16 cellular contexts compared by ENCODE assay signal in genomic region chr16:68401871-68402747, GRCh38. TPM values are rescaled to one million over a fixed set of nuclear protein-coding genes. Genes with fewer than 3 reads are reported as not detected.
A peak's percentile ranks its signal among the peaks of the same experiment; 100 is the strongest.
DNase-seq lines count a peak whose midpoint lies in the region; ATAC-seq, FAIRE-seq and TF ChIP-seq lines count a peak whose summit lies in the region.
"Had no signal": no experiment of that assay in that cellular context is flagged by ENCODE, and none has a peak within 500 bp of the region (broad histone marks: within the 10 kb centered on the region; RNA-seq: fewer than 3 reads in every experiment).

No MANE protein-coding gene starts in this region.

- H4K20me1 ChIP-seq in H1 (replicated peaks in 1 of 2; ENCODE audit: control insufficient read depth in 1 of 2, insufficient read depth in 2 of 2, low read length in 2 of 2): peaks cover 0 to 2% of the 10 kb centered on the region in 2 experiments

- H3K9me3 Mint-ChIP-seq in activated CD8-positive, alpha-beta memory T cell treated with anti-CD3 and anti-CD28 coated beads, Interleukin-2, amount 10 ng/mL, durations not matched to agents 7 days and 5 days (ENCODE audit: low read depth): no peaks in the 10 kb centered on the region
- H3K9me3 Mint-ChIP-seq in CD14-positive monocyte: no peaks in the 10 kb centered on the region
- H3K9me3 Mint-ChIP-seq in activated T-helper 1 cell treated with anti-CD3 and anti-CD28 coated beads, Interleukin-12 subunit alpha, Interleukin-12 subunit beta, Interleukin-2, Interleukin-4 antibody, amounts not matched to agents 30 ng/mL and 10 ng/mL and 1 ng/mL, durations not matched to agents 14 hours and 24 hours and 36 hours: no peaks in the 10 kb centered on the region

- no peak for TF ChIP-seq EP300 in H1 (IDR thresholded peaks at IDR 0.05; ENCODE audit: borderline replicate concordance in 1 of 2, low read depth in 2 of 2, low read length in 2 of 2)

- H4K5ac ChIP-seq in H1 (ENCODE audit: insufficient read length, low read depth, low read length): no peak overlapping the region

- H3K56ac ChIP-seq in H1 (replicated peaks; ENCODE audit: insufficient read length, low read depth, low read length): no peak overlapping the region

- peaks cover 21% of the 10 kb centered on the region for H3K27me3 Mint-ChIP-seq in activated CD8-positive, alpha-beta memory T cell treated with anti-CD3 and anti-CD28 coated beads, Interleukin-2, amount 10 ng/mL, durations not matched to agents 7 days and 5 days
- H3K27me3 Mint-ChIP-seq in CD14-positive monocyte (ENCODE audit: low read depth in 3 of 3): peaks cover 0 to 9% (median 4%) of the 10 kb centered on the region in 3 donors
- H3K27me3 Mint-ChIP-seq in activated T-helper 1 cell treated with anti-CD3 and anti-CD28 coated beads, Interleukin-12 subunit alpha, Interleukin-12 subunit beta, Interleukin-2, Interleukin-4 antibody, amounts not matched to agents 30 ng/mL and 10 ng/mL and 1 ng/mL, durations not matched to agents 14 hours and 24 hours and 36 hours (ENCODE audit: insufficient read depth): peaks cover 10% of the 10 kb centered on the region

- peaks cover 0 to 11% (median 6%) of the 10 kb centered on the region in 4 experiments for H3K4me1 ChIP-seq in H1 (replicated peaks in 1 of 4; ENCODE audit: control insufficient read depth in 3 of 4, insufficient read depth in 4 of 4, low read length in 3 of 4)
- no peaks in the 10 kb centered on the region for H3K4me1 ChIP-seq in spleen
- H3K4me1 ChIP-seq: heart right ventricle had no signal

- H3K4me3 ChIP-seq in H1 (ENCODE audit: extremely low read depth in 1 of 4, insufficient read depth in 2 of 4, low read depth in 3 of 4, low read length in 4 of 4): no peak overlapping the region
- no peak overlapping the region for H3K4me3 ChIP-seq in spleen
- H3K4me3 ChIP-seq: heart right ventricle, vagina had no signal

- no peak overlapping the region for H2BK15ac ChIP-seq in H1 (ENCODE audit: low read length)

- H3K4me1 Mint-ChIP-seq in activated CD8-positive, alpha-beta memory T cell treated with anti-CD3 and anti-CD28 coated beads, Interleukin-2, amount 10 ng/mL, durations not matched to agents 7 days and 5 days: peaks cover 25% of the 10 kb centered on the region
- no peaks in the 10 kb centered on the region for H3K4me1 Mint-ChIP-seq in CD14-positive monocyte
- peaks cover 13% of the 10 kb centered on the region for H3K4me1 Mint-ChIP-seq in activated T-helper 1 cell treated with anti-CD3 and anti-CD28 coated beads, Interleukin-12 subunit alpha, Interleukin-12 subunit beta, Interleukin-2, Interleukin-4 antibody, amounts not matched to agents 30 ng/mL and 10 ng/mL and 1 ng/mL, durations not matched to agents 14 hours and 24 hours and 36 hours (ENCODE audit: low read depth)

- peak; percentile 44 for ATAC-seq in activated CD8-positive, alpha-beta memory T cell treated with anti-CD3 and anti-CD28 coated beads, Interleukin-2, amount 10 ng/mL, durations not matched to agents 7 days and 5 days
- no peak for ATAC-seq in HG03520 (IDR thresholded peaks at IDR 0.05; ENCODE audit: unreplicated experiment)
- ATAC-seq: heart right ventricle had no signal

- H3K27ac Mint-ChIP-seq in activated CD8-positive, alpha-beta memory T cell treated with anti-CD3 and anti-CD28 coated beads, Interleukin-2, amount 10 ng/mL, durations not matched to agents 7 days and 5 days: no peak overlapping the region
- peak overlapping the region in 1 of 7 donors; percentile 31 for H3K27ac Mint-ChIP-seq in CD14-positive monocyte
- no peak overlapping the region for H3K27ac Mint-ChIP-seq in activated T-helper 1 cell treated with anti-CD3 and anti-CD28 coated beads, Interleukin-12 subunit alpha, Interleukin-12 subunit beta, Interleukin-2, Interleukin-4 antibody, amounts not matched to agents 30 ng/mL and 10 ng/mL and 1 ng/mL, durations not matched to agents 14 hours and 24 hours and 36 hours

- CTCF ChIA-PET in activated CD8-positive, alpha-beta memory T cell treated with anti-CD3 and anti-CD28 coated beads, Interleukin-2, amount 10 ng/mL, durations not matched to agents 7 days and 5 days (lab: Charles Lee): interaction anchor here (9.4 kb wide), 1 partner anchor 15 kb away, joined by 45 read pairs; no protein-coding TSS in a partner anchor
- CTCF ChIA-PET in H1 (lab: Charles Lee; ENCODE audit: partially characterized antibody): interaction anchor here (1.0 to 5.8 kb wide), 3 partner anchors 16 to 119 kb away, joined by 3 to 26 read pairs (median 5); no protein-coding TSS in a partner anchor

- H3K4me2 ChIP-seq in H1 (ENCODE audit: insufficient read depth in 1 of 2, low read depth in 2 of 2, low read length in 2 of 2): no peak overlapping the region

- POLR2A ChIA-PET in H1 (lab: Charles Lee; ENCODE audit: partially characterized antibody): interaction anchor here (1.2 kb wide), 1 partner anchor 11 kb away, joined by 3 read pairs; no protein-coding TSS in a partner anchor

- no peak overlapping the region for H3K23ac ChIP-seq in H1 (ENCODE audit: insufficient read length)

- no peak overlapping the region for H3K27ac ChIP-seq in H1 (ENCODE audit: low read depth, low read length)
- no peak overlapping the region for H3K27ac ChIP-seq in spleen
- H3K27ac ChIP-seq: heart right ventricle, vagina had no signal

- DNase-seq in activated CD8-positive, alpha-beta memory T cell treated with anti-CD3 and anti-CD28 coated beads, Interleukin-2, amount 10 ng/mL, durations not matched to agents 7 days and 5 days: no peak
- no peak for DNase-seq in activated CD8-positive, alpha-beta memory T cell treated with anti-CD3 and anti-CD28 coated beads, Interleukin-2, amount 50 U/mL, for 48 hours
- DNase-seq in NOMO-1 (lab: John Stamatoyannopoulos, UW; ENCODE audit: unreplicated experiment in 2 of 2) (peak; percentile 28 to 33), H1 (ENCODE audit: low read depth in 1 of 2, low spot score in 2 of 2) (no peak), spleen (peak; percentile 31), CD14-positive monocyte (ENCODE audit: low spot score) (no peak)
- no peak for DNase-seq in activated T-helper 1 cell treated with anti-CD3 and anti-CD28 coated beads, Interleukin-12 subunit alpha, Interleukin-12 subunit beta, Interleukin-2, Interleukin-4 antibody, amounts not matched to agents 30 ng/mL and 10 ng/mL and 1 ng/mL, durations not matched to agents 14 hours and 24 hours and 36 hours (ENCODE audit: low spot score)
- DNase-seq: activated CD8-positive, alpha-beta memory T cell treated with anti-CD3 and anti-CD28 coated beads, Interleukin-2, amount 50 U/mL, for 4 hours; GF-D8; heart right ventricle; NCI-H774; T-helper 2 cell had no signal

- H2BK120ac ChIP-seq in H1 (replicated peaks; ENCODE audit: low read depth, low read length): no peak overlapping the region

- no peak overlapping the region for H2AFZ ChIP-seq in H1 (ENCODE audit: low read length)

- WGBS in H1 (ENCODE audit: extremely low coverage in 1 of 2, insufficient coverage in 1 of 2, insufficient read length in 1 of 2, insufficient replicate concordance in 2 of 2, low coverage in 1 of 2, low lambda C conversion rate in 2 of 2, missing lambda C conversion rate in 1 of 2), 2 experiments: 82% methylated on average over 13 of the region's 13 CpGs; no CpG with 5 or more reads in 1 of the 2 experiments
- WGBS in spleen, 5 donors: 74 to 82% (median 79%) methylated on average over 13 of the region's 13 CpGs

- H3K79me2 ChIP-seq in H1 (ENCODE audit: control insufficient read depth in 1 of 2, insufficient read depth in 2 of 2, low read length in 2 of 2): no peaks in the 10 kb centered on the region

- no peaks in the 10 kb centered on the region for H3K36me3 Mint-ChIP-seq in activated CD8-positive, alpha-beta memory T cell treated with anti-CD3 and anti-CD28 coated beads, Interleukin-2, amount 10 ng/mL, durations not matched to agents 7 days and 5 days
- no peaks in the 10 kb centered on the region for H3K36me3 Mint-ChIP-seq in CD14-positive monocyte
- H3K36me3 Mint-ChIP-seq in activated T-helper 1 cell treated with anti-CD3 and anti-CD28 coated beads, Interleukin-12 subunit alpha, Interleukin-12 subunit beta, Interleukin-2, Interleukin-4 antibody, amounts not matched to agents 30 ng/mL and 10 ng/mL and 1 ng/mL, durations not matched to agents 14 hours and 24 hours and 36 hours (ENCODE audit: low read depth): no peaks in the 10 kb centered on the region

- no peak overlapping the region for H2BK5ac ChIP-seq in H1 (ENCODE audit: low read depth, low read length)

- H3K18ac ChIP-seq in H1 (ENCODE audit: extremely low read depth, low read length): no peak overlapping the region

- H4K8ac ChIP-seq in H1 (ENCODE audit: extremely low read depth, insufficient read depth, low read length): no peak overlapping the region

- no peaks in the 10 kb centered on the region for H3K79me1 ChIP-seq in H1 (ENCODE audit: low read depth, low read length)

- TF ChIP-seq CTCF in H1 (IDR thresholded peaks at IDR 0.05; ENCODE audit: control extremely low read depth in 1 of 3, insufficient read depth in 1 of 3, low read depth in 1 of 3, low read length in 3 of 3) (no peak), spleen (IDR thresholded peaks at IDR 0.05 in 8 of 11, conservative IDR thresholded peaks at IDR 0.05 in 3 of 11) (no peak), CD14-positive monocyte (IDR thresholded peaks at IDR 0.05) (no peak)

- FAIRE-seq in H1 (lab: Jason Lieb, UNC): peak; percentile 7
- FAIRE-seq: colon had no signal

- H3K14ac ChIP-seq in H1 (ENCODE audit: insufficient read length): no peak overlapping the region

- H3K36me3 ChIP-seq in H1 (ENCODE audit: control insufficient read depth in 2 of 4, insufficient read depth in 4 of 4, low read length in 3 of 4) (no peaks in the 10 kb centered on the region), spleen (no peaks in the 10 kb centered on the region)
- H3K36me3 ChIP-seq: heart right ventricle, vagina had no signal

- H3K9me3 ChIP-seq in H1 (ENCODE audit: insufficient read depth in 2 of 2, low read depth in 1 of 2, low read length in 1 of 2): no peaks in the 10 kb centered on the region
- H3K9me3 ChIP-seq in spleen: no peaks in the 10 kb centered on the region
- H3K9me3 ChIP-seq: heart right ventricle, vagina had no signal

- no peak for TF ChIP-seq POLR2A in H1 (IDR thresholded peaks at IDR 0.05; ENCODE audit: control extremely low read depth in 1 of 2, low read depth in 2 of 2, low read length in 2 of 2)
- no peak for TF ChIP-seq POLR2A in spleen (IDR thresholded peaks at IDR 0.05)

- no peak overlapping the region for H2AK5ac ChIP-seq in H1 (ENCODE audit: low read depth, low read length)

- H3K4ac ChIP-seq in H1 (replicated peaks; ENCODE audit: insufficient read length, low read depth, low read length): no peak overlapping the region

- H2BK20ac ChIP-seq in H1 (ENCODE audit: low read length): no peak overlapping the region

- H4K91ac ChIP-seq in H1 (replicated peaks; ENCODE audit: insufficient read length, low read length): no peak overlapping the region

- H3K27me3 ChIP-seq in H1 (replicated peaks in 1 of 4; ENCODE audit: control insufficient read depth in 3 of 4, extremely low read depth in 1 of 4, insufficient read depth in 3 of 4, low read length in 3 of 4): no peaks in the 10 kb centered on the region; a peak in 1 of 7 replicates
- H3K27me3 ChIP-seq in spleen (replicated peaks in 1 of 7): peaks cover 0 to 5% (median 0%) of the 10 kb centered on the region in 7 donors
- H3K27me3 ChIP-seq: vagina had no signal

- H3K4me3 Mint-ChIP-seq in activated CD8-positive, alpha-beta memory T cell treated with anti-CD3 and anti-CD28 coated beads, Interleukin-2, amount 10 ng/mL, durations not matched to agents 7 days and 5 days: no peak overlapping the region
- H3K4me3 Mint-ChIP-seq in CD14-positive monocyte: no peak overlapping the region
- no peak overlapping the region for H3K4me3 Mint-ChIP-seq in activated T-helper 1 cell treated with anti-CD3 and anti-CD28 coated beads, Interleukin-12 subunit alpha, Interleukin-12 subunit beta, Interleukin-2, Interleukin-4 antibody, amounts not matched to agents 30 ng/mL and 10 ng/mL and 1 ng/mL, durations not matched to agents 14 hours and 24 hours and 36 hours

- no peak for TF ChIP-seq RAD21 in H1 (IDR thresholded peaks at IDR 0.05 in 1 of 2, conservative IDR thresholded peaks at IDR 0.05 in 1 of 2; ENCODE audit: low read depth in 2 of 2, low read length in 2 of 2)

- intact Hi-C loops in spleen (cut with DNase I; ENCODE audit: low total_unique reads): no loop called here
- intact Hi-C loops in CD14-positive monocyte (cut with micrococcal nuclease): no loop called here
- intact Hi-C loops in activated T-helper 1 cell treated with anti-CD3 and anti-CD28 coated beads, Interleukin-12 subunit alpha, Interleukin-12 subunit beta, Interleukin-2, Interleukin-4 antibody, amounts not matched to agents 30 ng/mL and 10 ng/mL and 1 ng/mL, durations not matched to agents 14 hours and 24 hours and 36 hours (cut with micrococcal nuclease): no loop called here

- H2BK12ac ChIP-seq in H1 (ENCODE audit: low read depth, low read length): no peak overlapping the region; the same call in 1 of the 2 replicates

- no peaks in the 10 kb centered on the region for H3K23me2 ChIP-seq in H1 (ENCODE audit: low read depth, low read length)

- no peak overlapping the region for H3K9ac ChIP-seq in H1 (replicated peaks in 1 of 4; ENCODE audit: extremely low read depth in 1 of 4, low read depth in 3 of 4, low read length in 3 of 4)

RNA-seq across cellular contexts. Expression of gene SMPD3, which starts 46.2 kb away (rescaled TPM):
- total RNA-seq in activated CD8-positive, alpha-beta memory T cell treated with anti-CD3 and anti-CD28 coated beads, Interleukin-2, amount 10 ng/mL, durations not matched to agents 7 days and 5 days: 1 to 10 TPM; 7.7 to 7.9 TPM
- 1.1 and 1.3 TPM in 2 replicates for total RNA-seq in H1 (2021; fragmentation: NEBNext Ultra II Directional; extraction: Animal tissue kit (Norgen Biotek cat#: 25700))
- polyA plus RNA-seq in H1 (2011; rRNA removed) (0.39 and 0.55 TPM in 2 replicates), spleen (1 to 10 TPM in 2 of 3 donors, under 1 TPM in 1; 0.86 to 1.4 (median 1.3) TPM), CD14-positive monocyte (under 1 TPM; 0.40 to 0.51 TPM)
- 0.39 TPM for polyA plus RNA-seq in H1 (2011; cell fraction: cytosol; rRNA removed)
- polyA plus RNA-seq in H1 (2011; cell fraction: nucleus; rRNA removed): 1.3 TPM
- 1.2 to 1.8 TPM (median 1.7 TPM) in 4 replicates for polyA plus RNA-seq in H1 (2012, experiment 1 of 2)
- 0.35 TPM for polyA plus RNA-seq in H1 (2012, experiment 2 of 2)
- polyA plus RNA-seq in H1 (2013, experiment 1 of 2): 0.39 TPM
- 0.46 TPM for polyA plus RNA-seq in H1 (2013, experiment 2 of 2)
- polyA minus RNA-seq in H1 (2011; rRNA and poly(A)+ RNA removed): 0.12 and 0.66 TPM in 2 replicates
- 1.6 TPM for polyA minus RNA-seq in H1 (2011; cell fraction: cytosol; rRNA and poly(A)+ RNA removed)
- 1.1 TPM for polyA minus RNA-seq in H1 (2011; cell fraction: nucleus; rRNA and poly(A)+ RNA removed)
- 1 to 10 TPM in 6 of 7 donors, under 1 TPM in 1; 0.66 to 6.5 (median 2.9) TPM for total RNA-seq in spleen
- 0.49 and 0.61 TPM in 2 replicates for total RNA-seq in activated T-helper 1 cell treated with anti-CD3 and anti-CD28 coated beads, Interleukin-12 subunit alpha, Interleukin-12 subunit beta, Interleukin-2, Interleukin-4 antibody, amounts not matched to agents 30 ng/mL and 10 ng/mL and 1 ng/mL, durations not matched to agents 14 hours and 24 hours and 36 hours
- polyA plus RNA-seq: AG04450 had no signal

Comparison
In these comparisons a context has a peak if more than half of its experiments do, and no peak if none do; other contexts are left out.
1. DNase-seq: peak in NOMO-1 (2 of 2) and spleen (single experiment); none in activated CD8-positive, alpha-beta memory T cell treated with anti-CD3 and anti-CD28 coated beads, Interleukin-2, amount 10 ng/mL, durations not matched to agents 7 days and 5 days (single experiment), activated CD8-positive, alpha-beta memory T cell treated with anti-CD3 and anti-CD28 coated beads, Interleukin-2, amount 50 U/mL, for 48 hours (single experiment), H1 (0 of 2), CD14-positive monocyte (single experiment) and activated T-helper 1 cell treated with anti-CD3 and anti-CD28 coated beads, Interleukin-12 subunit alpha, Interleukin-12 subunit beta, Interleukin-2, Interleukin-4 antibody, amounts not matched to agents 30 ng/mL and 10 ng/mL and 1 ng/mL, durations not matched to agents 14 hours and 24 hours and 36 hours (single experiment).